In genomic region chr6:64683682-64684081, GRCh38 we compare ENCODE assay signal across 17 cellular contexts.
DNase-seq lines count a peak whose midpoint lies in the region; ATAC-seq, FAIRE-seq and TF ChIP-seq lines count a peak whose summit lies in the region.
"Had no signal": no experiment of that assay in that cellular context is flagged by ENCODE, and none has a peak within 500 bp of the region (broad histone marks: within the 10 kb centered on the region; RNA-seq: fewer than 3 reads in every experiment).

No MANE protein-coding gene starts in this region.

- ATAC-seq in HG02870 (IDR thresholded peaks at IDR 0.05; ENCODE audit: unreplicated experiment): no peak
- no peak for ATAC-seq in natural killer cell treated with Interleukin-12 subunit alpha and Interleukin-12 subunit beta and Interleukin-15 and Interleukin-18, amount 100 ng/mL, for 72 hours
- ATAC-seq: T-cell had no signal

- peaks cover 17% of the 10 kb centered on the region for H3K9me3 Mint-ChIP-seq in natural killer cell treated with Interleukin-12 subunit alpha and Interleukin-12 subunit beta and Interleukin-15 and Interleukin-18, amount 100 ng/mL, for 72 hours

- H3K27me3 Mint-ChIP-seq in natural killer cell treated with Interleukin-12 subunit alpha and Interleukin-12 subunit beta and Interleukin-15 and Interleukin-18, amount 100 ng/mL, for 72 hours: no peaks in the 10 kb centered on the region
- H3K27me3 Mint-ChIP-seq: T-cell had no signal

- no peak overlapping the region for H3K27ac Mint-ChIP-seq in natural killer cell treated with Interleukin-12 subunit alpha and Interleukin-12 subunit beta and Interleukin-15 and Interleukin-18, amount 100 ng/mL, for 72 hours
- H3K27ac Mint-ChIP-seq: T-cell had no signal

- TF ChIP-seq POLR2A in erythroblast (IDR thresholded peaks at IDR 0.05; ENCODE audit: low read length): no peak

- FAIRE-seq in HTR-8/SVneo (lab: Jason Lieb, UNC): no peak
- FAIRE-seq: colon had no signal

- H3K36me3 Mint-ChIP-seq in natural killer cell treated with Interleukin-12 subunit alpha and Interleukin-12 subunit beta and Interleukin-15 and Interleukin-18, amount 100 ng/mL, for 72 hours: peaks cover 4% of the 10 kb centered on the region
- H3K36me3 Mint-ChIP-seq: T-cell had no signal

- H3K4me3 Mint-ChIP-seq in natural killer cell treated with Interleukin-12 subunit alpha and Interleukin-12 subunit beta and Interleukin-15 and Interleukin-18, amount 100 ng/mL, for 72 hours: no peak overlapping the region
- H3K4me3 Mint-ChIP-seq: T-cell had no signal

- no peaks in the 10 kb centered on the region for H3K4me1 Mint-ChIP-seq in natural killer cell treated with Interleukin-12 subunit alpha and Interleukin-12 subunit beta and Interleukin-15 and Interleukin-18, amount 100 ng/mL, for 72 hours (ENCODE audit: low read depth in 2 of 2)
- H3K4me1 Mint-ChIP-seq: T-cell had no signal

- DNase-seq in HTR-8/SVneo (ENCODE audit: insufficient read length, low spot score): peak; percentile 23
- DNase-seq in SW480 (ENCODE audit: low spot score): peak; percentile 22
- peak; percentile 2 to 3 for DNase-seq in erythroblast (lab: John Stamatoyannopoulos, UW)
- DNase-seq in non-pigmented ciliary epithelial cell (ENCODE audit: low read depth): peak; percentile 86
- no peak for DNase-seq in middle frontal gyrus (ENCODE audit: extremely low spot score, low spot score)
- DNase-seq in cortex of kidney (lab: John Stamatoyannopoulos, UW): no peak
- DNase-seq in natural killer cell treated with Interleukin-12 subunit alpha and Interleukin-12 subunit beta and Interleukin-15 and Interleukin-18, amount 100 ng/mL, for 72 hours (ENCODE audit: low spot score): no peak
- DNase-seq: activated CD8-positive, alpha-beta memory T cell treated with anti-CD3 and anti-CD28 coated beads for 24 hours; activated naive CD4-positive, alpha-beta T cell treated with Interleukin-2 at 50 U/mL for 16 hours; foreskin fibroblast; KG1; kidney; NCI-H2029; NK-92 treated with Interleukin-12 subunit alpha and Interleukin-12 subunit beta, amount 100 ng/mL, for 24 hours; T-cell had no signal

Comparison
In these comparisons a context has a peak if more than half of its experiments do, and no peak if none do; other contexts are left out.
1. DNase-seq: peak in HTR-8/SVneo (single experiment), SW480 (single experiment), erythroblast (2 of 2) and non-pigmented ciliary epithelial cell (single experiment); none in middle frontal gyrus (single experiment), cortex of kidney (single experiment) and natural killer cell treated with Interleukin-12 subunit alpha and Interleukin-12 subunit beta and Interleukin-15 and Interleukin-18, amount 100 ng/mL, for 72 hours (single experiment).